ENCODE assay signal across 8 cellular contexts in genomic region chr1:211830330-211831142, GRCh38. TPM values are rescaled to one million over a fixed set of nuclear protein-coding genes. Genes with fewer than 3 reads are reported as not detected.
DNase-seq lines count a peak whose midpoint lies in the region; ATAC-seq and TF ChIP-seq lines count a peak whose summit lies in the region.

Gene LPGAT1, minus strand, starts transcription at chr1:211830763. Its CDS starts 1,467 bp downstream, at chr1:211829296.

- peak within 1 kb of the TSS; percentile 92 for H3K4me2 ChIP-seq in GM23338

- H3K9me3 ChIP-seq in cardiac muscle cell (ENCODE audit: low read depth): no peaks in the 10 kb centered on the region

- H3K27ac Mint-ChIP-seq in GM23338: no peak within 1 kb of the TSS
- peak within 1 kb of the TSS; percentile 90 for H3K27ac Mint-ChIP-seq in activated naive CD8-positive, alpha-beta T cell treated with anti-CD3 and anti-CD28 coated beads, Interleukin-2, amount 50 U/mL, for 24 hours
- H3K27ac Mint-ChIP-seq in type B pancreatic cell: peak within 1 kb of the TSS; percentile 83

- H3K27ac ChIP-seq in GM23338 (ENCODE audit: low read depth): no peak within 1 kb of the TSS
- peak within 1 kb of the TSS; percentile 91 for H3K27ac ChIP-seq in cardiac muscle cell

- peak; percentile 91 for ATAC-seq in GM23338
- peak; percentile 74 for ATAC-seq in activated naive CD8-positive, alpha-beta T cell treated with anti-CD3 and anti-CD28 coated beads, Interleukin-2, amount 50 U/mL, for 24 hours

- DNase-seq in G401 (ENCODE audit: low spot score) (peak; percentile 71), GM23338 (ENCODE audit: low spot score) (peak; percentile 82), LNCaP clone FGC (ENCODE audit: low read depth) (no peak), SW480 (ENCODE audit: low spot score) (peak; percentile 70), cardiac muscle cell (ENCODE audit: low read depth in 1 of 2, low spot score in 1 of 2) (peak; percentile 74 to 89), pons (ENCODE audit: low spot score) (peak; percentile 64), type B pancreatic cell (ENCODE audit: extremely low spot score, unreplicated experiment) (peak; percentile 84)
- peak; percentile 83 for DNase-seq in activated naive CD8-positive, alpha-beta T cell treated with anti-CD3 and anti-CD28 coated beads, Interleukin-2, amount 50 U/mL, for 24 hours

- peaks cover 6% of the 10 kb centered on the region; the same call in 1 of the 2 replicates for H4K20me1 ChIP-seq in GM23338 (replicated peaks; ENCODE audit: insufficient read depth)

- TF ChIP-seq CTCF in GM23338 (conservative IDR thresholded peaks at IDR 0.05; ENCODE audit: low read depth in 2 of 2) (peak; percentile 32 to 66), LNCaP clone FGC (IDR thresholded peaks at IDR 0.05; ENCODE audit: control insufficient read depth, extremely low read depth, insufficient read depth) (peak; percentile 76), cardiac muscle cell (IDR thresholded peaks at IDR 0.05; ENCODE audit: low read depth, low read length) (peak; percentile 51), type B pancreatic cell (conservative IDR thresholded peaks at IDR 0.05) (peak; percentile 67)

- no peaks in the 10 kb centered on the region for H3K36me3 Mint-ChIP-seq in GM23338 (ENCODE audit: low read depth)
- no peaks in the 10 kb centered on the region for H3K36me3 Mint-ChIP-seq in activated naive CD8-positive, alpha-beta T cell treated with anti-CD3 and anti-CD28 coated beads, Interleukin-2, amount 50 U/mL, for 24 hours (ENCODE audit: low read depth)
- peaks cover 6% of the 10 kb centered on the region for H3K36me3 Mint-ChIP-seq in type B pancreatic cell

- H3K27me3 ChIP-seq in GM23338 (ENCODE audit: insufficient read depth) (peaks cover 20% of the 10 kb centered on the region), cardiac muscle cell (no peaks in the 10 kb centered on the region)

- in situ Hi-C loops in G401 (cut with HindIII; ENCODE audit: low sequenced_read_pairs): no loop called here

- H3F3A ChIP-seq in GM23338 (replicated peaks; ENCODE audit: low read depth): no peaks in the 10 kb centered on the region

- H3K36me3 ChIP-seq in GM23338 (ENCODE audit: insufficient read depth) (no peaks in the 10 kb centered on the region), cardiac muscle cell (no peaks in the 10 kb centered on the region)

- H3K4me1 ChIP-seq in GM23338 (ENCODE audit: insufficient read depth) (peaks cover 9% of the 10 kb centered on the region), cardiac muscle cell (ENCODE audit: low read depth) (peaks cover 12% of the 10 kb centered on the region)

- H3K27me3 Mint-ChIP-seq in GM23338 (ENCODE audit: insufficient read depth, low read depth, poor library complexity): peaks cover 8% of the 10 kb centered on the region
- no peaks in the 10 kb centered on the region for H3K27me3 Mint-ChIP-seq in activated naive CD8-positive, alpha-beta T cell treated with anti-CD3 and anti-CD28 coated beads, Interleukin-2, amount 50 U/mL, for 24 hours
- H3K27me3 Mint-ChIP-seq in type B pancreatic cell: peaks cover 4% of the 10 kb centered on the region

- H3K9me3 Mint-ChIP-seq in GM23338 (no peaks in the 10 kb centered on the region), type B pancreatic cell (no peaks in the 10 kb centered on the region)
- H3K9me3 Mint-ChIP-seq in activated naive CD8-positive, alpha-beta T cell treated with anti-CD3 and anti-CD28 coated beads, Interleukin-2, amount 50 U/mL, for 24 hours: no peaks in the 10 kb centered on the region

- H3K4me3 ChIP-seq in GM23338: peak within 1 kb of the TSS; percentile 65
- peak within 1 kb of the TSS; percentile 56 for H3K4me3 ChIP-seq in LNCaP clone FGC (ENCODE audit: low read depth, low read length)
- H3K4me3 ChIP-seq in cardiac muscle cell: peak within 1 kb of the TSS; percentile 95

- no peaks in the 10 kb centered on the region for H3K79me2 ChIP-seq in GM23338 (replicated peaks; ENCODE audit: insufficient read depth)

- H3K4me1 Mint-ChIP-seq in GM23338: peaks cover 13% of the 10 kb centered on the region; the same call in 2 of the 3 replicates
- H3K4me1 Mint-ChIP-seq in activated naive CD8-positive, alpha-beta T cell treated with anti-CD3 and anti-CD28 coated beads, Interleukin-2, amount 50 U/mL, for 24 hours: peaks cover 61% of the 10 kb centered on the region
- peaks cover 10% of the 10 kb centered on the region for H3K4me1 Mint-ChIP-seq in type B pancreatic cell (ENCODE audit: unreplicated experiment)

- H3K4me3 Mint-ChIP-seq in GM23338: peak within 1 kb of the TSS; percentile 92
- H3K4me3 Mint-ChIP-seq in activated naive CD8-positive, alpha-beta T cell treated with anti-CD3 and anti-CD28 coated beads, Interleukin-2, amount 50 U/mL, for 24 hours: peak within 1 kb of the TSS; percentile 83
- H3K4me3 Mint-ChIP-seq in type B pancreatic cell: peak within 1 kb of the TSS; percentile 94

- H3K9me2 ChIP-seq in GM23338 (ENCODE audit: insufficient read depth): no peaks in the 10 kb centered on the region

- H2AFZ ChIP-seq in GM23338: peak within 1 kb of the TSS; percentile 98

TF ChIP-seq in GM23338, 12 proteins besides CTCF, POLR2A, EP300 and RAD21:
- TF ChIP-seq POLR2AphosphoS5 (IDR thresholded peaks at IDR 0.05; ENCODE audit: low read depth) (0 out of 2 replicates have a peak, but pooled peaks have one; percentile 36), REST (IDR thresholded peaks at IDR 0.05; ENCODE audit: unreplicated experiment) (no peak)

RNA-seq across cellular contexts. Expression of gene LPGAT1, which starts in this region (rescaled TPM):
- 19.3 and 40.9 TPM in 2 replicates for total RNA-seq in G401 (2014; rRNA removed; shearing (Covaris generic))
- 10.1 and 16.4 TPM in 2 replicates for total RNA-seq in GM23338 (2014; rRNA removed; shearing (Covaris generic))
- polyA plus RNA-seq in GM23338 (2016; fragmentation: Nextera tagmentation; extraction: Ambion mirVana) (2.2 and 3.3 TPM in 2 replicates), cardiac muscle cell (18.3 and 18.5 TPM in 2 replicates)
- total RNA-seq in cardiac muscle cell (22.9 and 53.0 TPM in 2 replicates), type B pancreatic cell (ENCODE audit: low replicate concordance) (31.3 and 34.4 TPM in 2 replicates)
